Comparison of ENCODE assay signal across 1 cellular context in the genomic region with DNA sequence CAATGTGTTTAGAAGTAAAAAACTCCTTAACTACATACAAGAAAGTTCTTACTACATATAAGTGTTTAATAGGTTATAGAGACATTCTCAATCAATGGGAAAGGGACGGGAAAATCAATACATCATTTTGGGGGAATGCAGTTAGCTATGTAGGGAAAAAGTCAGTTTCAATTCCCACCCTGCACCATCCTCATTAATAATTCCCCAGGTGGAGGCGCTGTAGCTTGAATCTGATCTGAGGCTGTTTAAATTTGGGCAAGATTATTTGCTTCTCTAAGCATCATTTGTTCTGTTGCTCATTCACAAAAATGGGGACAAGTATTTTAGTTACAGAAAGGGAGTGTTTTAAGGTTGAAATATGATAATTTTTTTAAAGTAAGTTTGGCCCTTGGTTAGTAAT.
TF ChIP-seq lines count a peak whose summit lies in the region.

No MANE protein-coding gene starts in this region.

TF ChIP-seq in GM23338, 12 proteins besides CTCF, POLR2A, EP300 and RAD21 (continued from another document):
- TF ChIP-seq ZNF462 (CRISPR knock-in tag; IDR thresholded peaks at IDR 0.05) (no peak), JUNB (IDR thresholded peaks at IDR 0.05; ENCODE audit: unreplicated experiment) (no peak), CREB1 (CRISPR knock-in tag; IDR thresholded peaks at IDR 0.05; ENCODE audit: low read depth) (no peak)
